Comparison of ENCODE assay signal across 19 cellular contexts in genomic region chr9:111605041-111605559, GRCh38. TPM values are rescaled to one million over a fixed set of nuclear protein-coding genes. Genes with fewer than 3 reads are reported as not detected.
DNase-seq lines count a peak whose midpoint lies in the region; ATAC-seq, FAIRE-seq and TF ChIP-seq lines count a peak whose summit lies in the region.
"Had no signal": no experiment of that assay in that cellular context is flagged by ENCODE, and none has a peak within 500 bp of the region (broad histone marks: within the 10 kb centered on the region; RNA-seq: fewer than 3 reads in every experiment).

No MANE protein-coding gene starts in this region.

- H3K9ac ChIP-seq in duodenal mucosa (ENCODE audit: low read depth in 1 of 2, low read length in 2 of 2) (peak overlapping the region in 1 of 2 donors; percentile 10), HepG2 (ENCODE audit: insufficient read depth, low read depth, low read length) (no peak overlapping the region)

- intact Hi-C loops in HepG2 (cut with micrococcal nuclease; ENCODE audit: unreplicated experiment) (loop anchor here (2.0 kb wide), 1 partner anchor 26 kb away; the partner anchor contains the start of gene DNAJC25), left ventricle myocardium superior (cut with micrococcal nuclease) (no loop called here)

- no peaks in the 10 kb centered on the region for H4K20me1 ChIP-seq in HepG2 (ENCODE audit: insufficient read depth, low read length)

- POLR2A ChIA-PET in HepG2 (lab: Yijun Ruan, JAX): interaction anchor here (1.1 to 1.6 kb wide), 2 partner anchors 23 to 26 kb away, joined by 4 read pairs; partner anchors contain the start of gene DNAJC25

- no peaks in the 10 kb centered on the region for H3K27me3 ChIP-seq in duodenal mucosa (ENCODE audit: control insufficient read depth in 1 of 2, insufficient read depth in 2 of 2, low read length in 2 of 2)
- H3K27me3 ChIP-seq in HepG2 (ENCODE audit: control insufficient read depth in 1 of 2, insufficient read depth in 2 of 2, low read length in 2 of 2): no peaks in the 10 kb centered on the region
- H3K27me3 ChIP-seq: MG63 had no signal

- TF ChIP-seq CTCF in C4-2B (conservative IDR thresholded peaks at IDR 0.05) (no peak), HepG2 (CRISPR knock-in tag; IDR thresholded peaks at IDR 0.05) (no peak)

- ATAC-seq in HepG2 (peak; percentile 64), left ventricle myocardium superior (no peak)

- peak overlapping the region; percentile 90 for H3K4me2 ChIP-seq in HepG2 (ENCODE audit: low read depth, low read length)

- no peak for TF ChIP-seq RAD21 in HepG2 (CRISPR knock-in tag; IDR thresholded peaks at IDR 0.05)

- in situ Hi-C loops in HepG2 (cut with HindIII; ENCODE audit: extremely low pct_ligation_motif_present, low pct_unique_long_range_greater_than_20kb): loop anchor here (10.0 kb wide), 1 partner anchor 90 kb away; no protein-coding TSS in a partner anchor

- CTCF ChIA-PET in HepG2 (lab: Yijun Ruan, JAX; ENCODE audit: low intra/inter-chr PET ratio, low total read pairs): no interaction called here

- H3K9me3 ChIP-seq in duodenal mucosa (ENCODE audit: control insufficient read depth in 1 of 2, low read length in 2 of 2) (no peaks in the 10 kb centered on the region), HepG2 (ENCODE audit: low read length) (no peaks in the 10 kb centered on the region)
- H3K9me3 ChIP-seq: MG63 had no signal

- H3K79me2 ChIP-seq in HepG2 (ENCODE audit: insufficient read depth, low read length): no peaks in the 10 kb centered on the region

- peak overlapping the region; percentile 49 for H3K27ac ChIP-seq in C4-2B
- H3K27ac ChIP-seq in duodenal mucosa (ENCODE audit: low read depth, low read length): peak overlapping the region; percentile 27
- peak overlapping the region; percentile 13 for H3K27ac ChIP-seq in HepG2 (ENCODE audit: extremely low read length, insufficient read depth, low read length)

- H3K4me1 ChIP-seq in duodenal mucosa (ENCODE audit: control insufficient read depth in 1 of 2, insufficient read depth in 2 of 2, low read length in 2 of 2): peaks cover 28 to 34% of the 10 kb centered on the region in 2 donors
- H3K4me1 ChIP-seq in HepG2 (ENCODE audit: insufficient read depth, low read length): peaks cover 60% of the 10 kb centered on the region

- WGBS in HepG2 (ENCODE audit: low lambda C conversion rate): 2% methylated on average over 9 of the region's 9 CpGs

- H2AFZ ChIP-seq in HepG2 (ENCODE audit: low read length): no peak overlapping the region

- TF ChIP-seq EP300 in HepG2 (IDR thresholded peaks at IDR 0.05; ENCODE audit: low read depth in 2 of 2, low read length in 2 of 2) (no peak), HepG2 (CRISPR knock-in tag; IDR thresholded peaks at IDR 0.05; ENCODE audit: borderline replicate concordance) (no peak)

- H3K36me3 ChIP-seq in duodenal mucosa (ENCODE audit: control insufficient read depth in 1 of 2, insufficient read depth in 2 of 2, low read length in 2 of 2) (no peaks in the 10 kb centered on the region), HepG2 (replicated peaks in 1 of 2; ENCODE audit: control insufficient read depth in 1 of 2, insufficient read depth in 2 of 2, low read length in 2 of 2) (no peaks in the 10 kb centered on the region)
- H3K36me3 ChIP-seq: MG63 had no signal

- TF ChIP-seq POLR2A in HepG2 (IDR thresholded peaks at IDR 0.05; ENCODE audit: insufficient read depth in 1 of 2, low read depth in 2 of 2, low read length in 2 of 2): no peak

- H3K4me3 ChIP-seq in duodenal mucosa (ENCODE audit: low read depth in 1 of 2, low read length in 2 of 2) (peak overlapping the region in 1 of 2 donors; percentile 45), HepG2 (replicated peaks in 1 of 3; ENCODE audit: insufficient read depth in 1 of 3, low read depth in 2 of 3, low read length in 3 of 3) (peak overlapping the region; percentile 29 to 57 (median 56))
- H3K4me3 ChIP-seq: MG63 had no signal

- FAIRE-seq in HepG2 (lab: Jason Lieb, UNC): peak; percentile 89
- FAIRE-seq: A204.1 had no signal

- DNase-seq in HepG2 (ENCODE audit: low spot score) (peak; percentile 35), renal cortical epithelial cell (ENCODE audit: low read depth) (peak; percentile 72), GF-D8 (lab: John Stamatoyannopoulos, UW) (no peak), SIG-M5 (lab: John Stamatoyannopoulos, UW) (no peak), OCI-M1 (lab: John Stamatoyannopoulos, UW) (no peak), left ventricle myocardium superior (no peak)
- DNase-seq: C1 segment of cervical spinal cord, DMS53, H9, IMR-90, Karpas-422, MG63, NCI-H1092, NCI-H146, NCI-H524, SHP77 treated with DMSO at 0.1 percent for 48 hours had no signal

- BruUV-seq in HepG2 (replicated peaks; lab: Mats Ljungman, UMichigan): no TSS peak

RNA-seq across cellular contexts. Expression of gene PTGR1, which starts 5.7 kb away (rescaled TPM):
- total RNA-seq in HepG2 (2016; rRNA removed; fragmentation: Illumina TruSeq; extraction: Trizol) (15.8 and 22.5 TPM in 2 replicates), renal cortical epithelial cell (106 and 167 TPM in 2 replicates), left ventricle myocardium superior (46.8 TPM)
- 9.9 TPM in 2 replicates for total RNA-seq in HepG2 (2016; cell fraction: cytosol; rRNA removed; fragmentation: Illumina TruSeq; extraction: Trizol; ENCODE audit: low read depth)
- total RNA-seq in HepG2 (2016; cell fraction: insoluble cytoplasmic fraction; rRNA removed; fragmentation: Illumina TruSeq; extraction: Trizol): 15.5 and 22.6 TPM in 2 replicates
- 6.7 and 8.4 TPM in 2 replicates for total RNA-seq in HepG2 (2016; cell fraction: membrane; rRNA removed; fragmentation: Illumina TruSeq; extraction: Trizol)
- 4.8 and 6.2 TPM in 2 replicates for total RNA-seq in HepG2 (2016; cell fraction: nucleus; rRNA removed; fragmentation: Illumina TruSeq; extraction: Trizol)
- 5.0 and 6.0 TPM in 2 replicates for polyA plus RNA-seq in HepG2 (2011; rRNA removed)
- 5.4 and 6.0 TPM in 2 replicates for polyA plus RNA-seq in HepG2 (2011; cell fraction: cytosol; rRNA removed)
- 2.1 and 2.9 TPM in 2 replicates for polyA plus RNA-seq in HepG2 (2011; cell fraction: nucleus; rRNA removed)
- 10.6 and 11.6 TPM in 2 replicates for polyA plus RNA-seq in HepG2 (2012)
- polyA plus RNA-seq in HepG2 (2016; cell fraction: cytosol; fragmentation: Illumina TruSeq; extraction: Trizol; ENCODE audit: low read depth): 5.1 and 5.3 TPM in 2 replicates
- polyA plus RNA-seq in HepG2 (2016; cell fraction: insoluble cytoplasmic fraction; fragmentation: Illumina TruSeq; extraction: Trizol; ENCODE audit: low read depth): 21.3 and 24.8 TPM in 2 replicates
- 4.1 and 4.5 TPM in 2 replicates for polyA plus RNA-seq in HepG2 (2016; cell fraction: membrane; fragmentation: Illumina TruSeq; extraction: Trizol; ENCODE audit: low read depth)
- 10.1 and 12.6 TPM in 2 replicates for polyA plus RNA-seq in HepG2 (2016; cell fraction: nucleus; fragmentation: Illumina TruSeq; extraction: Trizol; ENCODE audit: insufficient read depth, low read depth)
- 2.8 and 54.6 TPM in 2 replicates for polyA minus RNA-seq in HepG2 (2011; rRNA and poly(A)+ RNA removed; ENCODE audit: low replicate concordance)
- 3.1 and 4.8 TPM in 2 replicates for polyA minus RNA-seq in HepG2 (2011; cell fraction: cytosol; rRNA and poly(A)+ RNA removed)
- 5.5 TPM in 2 replicates for polyA minus RNA-seq in HepG2 (2011; cell fraction: nucleus; rRNA and poly(A)+ RNA removed)

RNA-seq across cellular contexts. Expression of gene DNAJC25, which starts 26.0 kb away (rescaled TPM):
- total RNA-seq in HepG2 (2016; rRNA removed; fragmentation: Illumina TruSeq; extraction: Trizol) (6.3 and 10.2 TPM in 2 replicates), renal cortical epithelial cell (12.2 and 20.2 TPM in 2 replicates), left ventricle myocardium superior (5.3 TPM)
- 2.4 and 2.5 TPM in 2 replicates for total RNA-seq in HepG2 (2016; cell fraction: cytosol; rRNA removed; fragmentation: Illumina TruSeq; extraction: Trizol; ENCODE audit: low read depth)
- total RNA-seq in HepG2 (2016; cell fraction: insoluble cytoplasmic fraction; rRNA removed; fragmentation: Illumina TruSeq; extraction: Trizol): 6.5 and 9.4 TPM in 2 replicates
- 5.6 and 6.1 TPM in 2 replicates for total RNA-seq in HepG2 (2016; cell fraction: membrane; rRNA removed; fragmentation: Illumina TruSeq; extraction: Trizol)
- 11.2 and 12.3 TPM in 2 replicates for total RNA-seq in HepG2 (2016; cell fraction: nucleus; rRNA removed; fragmentation: Illumina TruSeq; extraction: Trizol)
- 4.5 and 5.7 TPM in 2 replicates for polyA plus RNA-seq in HepG2 (2011; rRNA removed)
- 3.0 and 3.2 TPM in 2 replicates for polyA plus RNA-seq in HepG2 (2011; cell fraction: cytosol; rRNA removed)
- polyA plus RNA-seq in HepG2 (2011; cell fraction: nucleus; rRNA removed): 3.5 and 3.7 TPM in 2 replicates
- 4.8 and 8.4 TPM in 2 replicates for polyA plus RNA-seq in HepG2 (2012)
- polyA plus RNA-seq in HepG2 (2016; cell fraction: cytosol; fragmentation: Illumina TruSeq; extraction: Trizol; ENCODE audit: low read depth): 2.4 and 2.8 TPM in 2 replicates
- 7.8 TPM in 2 replicates for polyA plus RNA-seq in HepG2 (2016; cell fraction: insoluble cytoplasmic fraction; fragmentation: Illumina TruSeq; extraction: Trizol; ENCODE audit: low read depth)
- 5.4 and 6.1 TPM in 2 replicates for polyA plus RNA-seq in HepG2 (2016; cell fraction: membrane; fragmentation: Illumina TruSeq; extraction: Trizol; ENCODE audit: low read depth)
- 25.6 and 26.2 TPM in 2 replicates for polyA plus RNA-seq in HepG2 (2016; cell fraction: nucleus; fragmentation: Illumina TruSeq; extraction: Trizol; ENCODE audit: insufficient read depth, low read depth)
- polyA minus RNA-seq in HepG2 (2011; rRNA and poly(A)+ RNA removed; ENCODE audit: low replicate concordance): 1.5 and 1.8 TPM in 2 replicates
- 0.79 and 1.7 TPM in 2 replicates for polyA minus RNA-seq in HepG2 (2011; cell fraction: cytosol; rRNA and poly(A)+ RNA removed)
- 5.7 and 6.7 TPM in 2 replicates for polyA minus RNA-seq in HepG2 (2011; cell fraction: nucleus; rRNA and poly(A)+ RNA removed)

RNA-seq across cellular contexts. Expression of gene GNG10, which starts 56.3 kb away (rescaled TPM):
- total RNA-seq in HepG2 (2016; rRNA removed; fragmentation: Illumina TruSeq; extraction: Trizol) (29.8 and 45.0 TPM in 2 replicates), renal cortical epithelial cell (114 and 126 TPM in 2 replicates), left ventricle myocardium superior (26.6 TPM)
- 36.2 and 49.1 TPM in 2 replicates for total RNA-seq in HepG2 (2016; cell fraction: cytosol; rRNA removed; fragmentation: Illumina TruSeq; extraction: Trizol; ENCODE audit: low read depth)
- total RNA-seq in HepG2 (2016; cell fraction: insoluble cytoplasmic fraction; rRNA removed; fragmentation: Illumina TruSeq; extraction: Trizol): 32.9 and 43.3 TPM in 2 replicates
- 68.2 and 69.9 TPM in 2 replicates for total RNA-seq in HepG2 (2016; cell fraction: membrane; rRNA removed; fragmentation: Illumina TruSeq; extraction: Trizol)
- 14.3 and 15.8 TPM in 2 replicates for total RNA-seq in HepG2 (2016; cell fraction: nucleus; rRNA removed; fragmentation: Illumina TruSeq; extraction: Trizol)
- 29.8 and 32.4 TPM in 2 replicates for polyA plus RNA-seq in HepG2 (2011; rRNA removed)
- 23.4 and 29.9 TPM in 2 replicates for polyA plus RNA-seq in HepG2 (2011; cell fraction: cytosol; rRNA removed)
- polyA plus RNA-seq in HepG2 (2011; cell fraction: nucleus; rRNA removed): 4.6 and 7.7 TPM in 2 replicates
- polyA plus RNA-seq in HepG2 (2012): 23.6 and 24.8 TPM in 2 replicates
- 74.7 and 106 TPM in 2 replicates for polyA plus RNA-seq in HepG2 (2016; cell fraction: cytosol; fragmentation: Illumina TruSeq; extraction: Trizol; ENCODE audit: low read depth)
- 66.2 and 74.2 TPM in 2 replicates for polyA plus RNA-seq in HepG2 (2016; cell fraction: insoluble cytoplasmic fraction; fragmentation: Illumina TruSeq; extraction: Trizol; ENCODE audit: low read depth)
- polyA plus RNA-seq in HepG2 (2016; cell fraction: membrane; fragmentation: Illumina TruSeq; extraction: Trizol; ENCODE audit: low read depth): 103 and 108 TPM in 2 replicates
- polyA plus RNA-seq in HepG2 (2016; cell fraction: nucleus; fragmentation: Illumina TruSeq; extraction: Trizol; ENCODE audit: insufficient read depth, low read depth): 32.3 and 39.9 TPM in 2 replicates
- polyA minus RNA-seq in HepG2 (2011; rRNA and poly(A)+ RNA removed; ENCODE audit: low replicate concordance): 5.4 and 7.5 TPM in 2 replicates
- 4.7 and 5.0 TPM in 2 replicates for polyA minus RNA-seq in HepG2 (2011; cell fraction: cytosol; rRNA and poly(A)+ RNA removed)
- polyA minus RNA-seq in HepG2 (2011; cell fraction: nucleus; rRNA and poly(A)+ RNA removed): 5.4 and 5.7 TPM in 2 replicates

Comparison
In these comparisons a context has a peak if more than half of its experiments do, and no peak if none do; other contexts are left out.
1. DNase-seq: peak in HepG2 (single experiment) and renal cortical epithelial cell (single experiment); none in GF-D8 (single experiment), SIG-M5 (single experiment), OCI-M1 (single experiment) and left ventricle myocardium superior (single experiment).
2. Peak in every context shown above with its lines, with median percentiles within 50 percentile points of each other: H3K27ac ChIP-seq.